16 cellular contexts compared by ENCODE assay signal in the genomic region with DNA sequence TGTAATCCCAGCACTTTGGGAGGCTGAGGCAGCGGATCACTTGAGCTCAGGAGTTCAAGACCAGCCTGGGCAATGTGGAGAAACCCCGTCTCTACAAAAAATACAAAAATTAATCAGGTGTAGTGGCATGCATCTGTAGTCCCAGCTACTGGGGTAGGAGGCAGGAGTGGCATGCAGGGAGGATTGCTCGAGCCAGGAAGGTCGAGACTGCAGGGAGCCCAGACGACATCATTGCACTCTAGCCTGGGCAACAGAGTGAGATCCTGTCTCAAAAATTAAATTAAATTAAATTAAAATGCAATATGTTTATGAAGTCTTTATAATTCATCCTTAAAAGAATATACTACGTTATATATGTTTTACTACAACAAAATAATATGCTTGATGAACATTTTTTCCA. TPM values are rescaled to one million over a fixed set of nuclear protein-coding genes. Genes with fewer than 3 reads are reported as not detected.
A peak's percentile ranks its signal among the peaks of the same experiment; 100 is the strongest.
DNase-seq lines count a peak whose midpoint lies in the region; FAIRE-seq and TF ChIP-seq lines count a peak whose summit lies in the region.
"Had no signal": no experiment of that assay in that cellular context is flagged by ENCODE, and none has a peak within 500 bp of the region (broad histone marks: within the 10 kb centered on the region; RNA-seq: fewer than 3 reads in every experiment).

No MANE protein-coding gene starts in this region.

- no peak overlapping the region for H3K14ac ChIP-seq in neuronal stem cell (ENCODE audit: low read length)

- CTCF ChIA-PET in HEK293 (lab: Yijun Ruan, JAX): no interaction called here

- H3K4me3 ChIP-seq in HEK293 (ENCODE audit: low read depth, low read length) (no peak overlapping the region), adipocyte (ENCODE audit: low read length) (peak overlapping the region; percentile 61), neuronal stem cell (ENCODE audit: low read length in 2 of 2) (no peak overlapping the region)

- H4K91ac ChIP-seq in neuronal stem cell (ENCODE audit: low read depth, low read length, poor library complexity): no peak overlapping the region

- no peak overlapping the region for H2AFZ ChIP-seq in neuronal stem cell (ENCODE audit: low read length)

- H2BK120ac ChIP-seq in neuronal stem cell (ENCODE audit: low read depth, low read length): no peak overlapping the region

- H3K4me2 ChIP-seq in neuronal stem cell (ENCODE audit: insufficient read depth, low read length, poor library complexity, severe bottlenecking): no peak overlapping the region

- TF ChIP-seq CTCF in HEK293 (tag by site-specific recombination; IDR thresholded peaks at IDR 0.05): no peak
- no peak for TF ChIP-seq CTCF in GM13977 (IDR thresholded peaks at IDR 0.05; ENCODE audit: extremely low read depth, insufficient read depth, missing control alignments)

- no peak overlapping the region for H2BK12ac ChIP-seq in neuronal stem cell (ENCODE audit: low read length)

- H3K36me3 ChIP-seq in HEK293 (ENCODE audit: control insufficient read depth in 2 of 2, insufficient read depth in 1 of 2, low read length in 2 of 2): no peaks in the 10 kb centered on the region
- H3K36me3 ChIP-seq in adipocyte (ENCODE audit: control insufficient read depth, insufficient read depth, low read length, severe bottlenecking): no peaks in the 10 kb centered on the region
- peaks cover 0 to 23% of the 10 kb centered on the region in 2 donors for H3K36me3 ChIP-seq in neuronal stem cell (replicated peaks in 1 of 2; ENCODE audit: control insufficient read depth in 2 of 2, insufficient read depth in 2 of 2, low read length in 2 of 2)

- H3K9ac ChIP-seq in adipocyte (ENCODE audit: low read length) (peak overlapping the region; percentile 71), neuronal stem cell (ENCODE audit: low read depth, low read length, poor library complexity) (no peak overlapping the region)

- POLR2A ChIA-PET in HEK293 (lab: Yijun Ruan, JAX): no interaction called here

- H2BK15ac ChIP-seq in neuronal stem cell (ENCODE audit: low read length): no peak overlapping the region

- in situ Hi-C loops in GM13977 (cut with MboI; ENCODE audit: low pct_unique_long_range_greater_than_20kb, low sequenced_read_pairs, unreplicated experiment) (no loop called here), ACHN (cut with HindIII; ENCODE audit: low pct_ligation_motif_present, low pct_unique_long_range_greater_than_20kb, low sequenced_read_pairs) (no loop called here)

- no peak overlapping the region for H3K4ac ChIP-seq in neuronal stem cell (ENCODE audit: low read length)

- H2AK5ac ChIP-seq in neuronal stem cell (ENCODE audit: low read depth, low read length): no peak overlapping the region

- no peak overlapping the region for H3K23ac ChIP-seq in neuronal stem cell (ENCODE audit: low read depth, low read length, poor library complexity)

- H3K4me1 ChIP-seq in HEK293 (ENCODE audit: control insufficient read depth, insufficient read depth, low read length): peaks cover 22% of the 10 kb centered on the region
- peaks cover 43% of the 10 kb centered on the region for H3K4me1 ChIP-seq in adipocyte (ENCODE audit: control insufficient read depth, insufficient read depth, low read length)
- H3K4me1 ChIP-seq in neuronal stem cell (ENCODE audit: control insufficient read depth in 2 of 2, insufficient read depth in 1 of 2, low read depth in 1 of 2, low read length in 2 of 2): peaks cover 4 to 43% of the 10 kb centered on the region in 2 donors
- H3K4me1 ChIP-seq: Caco-2 had no signal

- no peak overlapping the region for H2BK5ac ChIP-seq in neuronal stem cell (ENCODE audit: low read length)

- WGBS in neuronal stem cell (ENCODE audit: extremely low coverage in 2 of 2, insufficient read length in 2 of 2, insufficient replicate concordance in 1 of 2), 2 donors: no CpG with 5 or more reads among the region's 6 CpGs

- H3K27ac ChIP-seq in HEK293 (ENCODE audit: extremely low read depth, low read depth, low read length): no peak overlapping the region
- H3K27ac ChIP-seq in neuronal stem cell (replicated peaks; ENCODE audit: low read length): peak overlapping the region; percentile 39

- H3K9me3 ChIP-seq in HEK293 (ENCODE audit: control insufficient read depth, insufficient read depth, low read depth, low read length) (no peaks in the 10 kb centered on the region), adipocyte (ENCODE audit: control insufficient read depth, low read length) (peaks cover 4% of the 10 kb centered on the region), neuronal stem cell (replicated peaks in 1 of 2; ENCODE audit: control insufficient read depth in 2 of 2, insufficient read depth in 1 of 2, low read depth in 1 of 2, low read length in 2 of 2) (peaks cover 0 to 40% of the 10 kb centered on the region in 2 donors)
- H3K9me3 ChIP-seq: Caco-2 had no signal

- no peaks in the 10 kb centered on the region for H3K27me3 ChIP-seq in adipocyte (replicated peaks; ENCODE audit: control insufficient read depth, insufficient read depth, low read length)
- H3K27me3 ChIP-seq in neuronal stem cell (ENCODE audit: control insufficient read depth in 3 of 3, insufficient read depth in 3 of 3, low read depth in 1 of 3, low read length in 3 of 3): no peaks in the 10 kb centered on the region

- no peak for DNase-seq in adipocyte (ENCODE audit: low read depth)
- DNase-seq in frontal cortex (ENCODE audit: low spot score in 2 of 2): no peak
- DNase-seq in neuronal stem cell (ENCODE audit: low spot score): no peak
- no peak for DNase-seq in stimulated activated CD4-positive, alpha-beta T cell treated with anti-CD3 and anti-CD28 coated beads, Interleukin-2, amount 100 ng/mL, for 48 hours
- no peak for DNase-seq in GM13977 (ENCODE audit: low spot score)
- no peak for DNase-seq in DMS79 (lab: John Stamatoyannopoulos, UW)
- no peak for DNase-seq in ACHN
- DNase-seq: AML-193, Caco-2, NCI-H1105 treated with DMSO at 0.1 percent for 48 hours, NCI-H1694 treated with DMSO at 0.1 percent for 48 hours, NCI-H2107, NCI-H2227 treated with DMSO at 0.1 percent for 48 hours, NCI-H524 treated with DMSO at 0.1 percent for 48 hours had no signal

- no peak overlapping the region for H4K8ac ChIP-seq in neuronal stem cell (ENCODE audit: low read depth, low read length)

- no peak overlapping the region for H3K18ac ChIP-seq in neuronal stem cell (ENCODE audit: low read length)

- FAIRE-seq in frontal cortex (lab: Jason Lieb, UNC): peak; percentile 6
- FAIRE-seq: GM19239 had no signal

- H3K79me1 ChIP-seq in neuronal stem cell (ENCODE audit: low read depth, low read length): no peaks in the 10 kb centered on the region

TF ChIP-seq in HEK293, 187 proteins besides CTCF, POLR2A, EP300 and RAD21:
- TF ChIP-seq, protein P1, sequence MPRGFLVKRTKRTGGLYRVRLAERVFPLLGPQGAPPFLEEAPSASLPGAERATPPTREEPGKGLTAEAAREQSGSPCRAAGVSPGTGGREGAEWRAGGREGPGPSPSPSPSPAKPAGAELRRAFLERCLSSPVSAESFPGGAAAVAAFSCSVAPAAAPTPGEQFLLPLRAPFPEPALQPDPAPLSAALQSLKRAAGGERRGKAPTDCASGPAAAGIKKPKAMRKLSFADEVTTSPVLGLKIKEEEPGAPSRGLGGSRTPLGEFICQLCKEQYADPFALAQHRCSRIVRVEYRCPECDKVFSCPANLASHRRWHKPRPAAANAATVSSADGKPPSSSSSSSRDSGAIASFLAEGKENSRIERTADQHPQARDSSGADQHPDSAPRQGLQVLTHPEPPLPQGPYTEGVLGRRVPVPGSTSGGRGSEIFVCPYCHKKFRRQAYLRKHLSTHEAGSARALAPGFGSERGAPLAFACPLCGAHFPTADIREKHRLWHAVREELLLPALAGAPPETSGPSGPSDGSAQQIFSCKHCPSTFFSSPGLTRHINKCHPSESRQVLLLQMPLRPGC (tag by site-specific recombination; IDR thresholded peaks at IDR 0.05): no peak
- TF ChIP-seq ZNF202 (tag by site-specific recombination; IDR thresholded peaks at IDR 0.05; ENCODE audit: borderline replicate concordance): peak; percentile 5; the same call in 1 of the 2 replicates

RNA-seq across cellular contexts. Expression of gene CHN1, which starts 38.1 kb away (rescaled TPM):
- 57.1 TPM for total RNA-seq in frontal cortex
- polyA plus RNA-seq in neuronal stem cell (2013, experiment 1 of 2): 39.8 TPM
- polyA plus RNA-seq in neuronal stem cell (2013, experiment 2 of 2): 38.8 TPM
